8 cellular contexts compared by ENCODE assay signal in the genomic region with DNA sequence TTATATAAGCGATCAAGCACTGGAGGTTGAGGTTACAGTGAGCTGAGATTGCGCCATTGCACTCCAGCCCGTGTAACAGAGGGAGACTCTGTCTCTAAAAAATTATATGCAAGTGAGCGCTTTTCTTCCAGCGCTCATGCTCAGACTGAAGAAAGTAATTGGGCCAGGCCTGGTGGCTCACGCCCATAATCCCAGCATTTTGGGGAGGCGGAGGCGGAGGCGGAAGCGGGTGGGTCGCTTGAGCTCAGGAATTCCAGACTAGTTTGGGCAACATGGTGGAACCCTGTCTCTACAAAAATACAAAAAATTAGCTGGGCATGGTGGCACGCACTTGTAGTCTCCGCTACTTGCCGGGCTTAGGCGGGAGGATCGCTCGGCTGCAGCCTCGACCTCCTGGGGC.
DNase-seq lines count a peak whose midpoint lies in the region; ATAC-seq and TF ChIP-seq lines count a peak whose summit lies in the region.
"Not testable (repeated sequence)": the region's sequence is repeated elsewhere in the genome, so short reads cannot be mapped to it uniquely, and the experiment has no call there.

No MANE protein-coding gene starts in this region.

- H3K4me1 ChIP-seq in GM23338 (ENCODE audit: insufficient read depth), result not testable (repeated sequence)

- POLR2A ChIA-PET in activated B cell treated with CpG ODN at 0.5 μM for 24 hours (lab: Charles Lee), result interaction anchor here (1.7 to 2.7 kb wide), 3 partner anchors 156 to 243 kb away, joined by 8 to 26 read pairs (median 13); partner anchors contain the start of genes PDE5A and USP53
- POLR2A ChIA-PET in MCF 10A (lab: Yijun Ruan, JAX), result not testable (repeated sequence)

- H3K4me3 Mint-ChIP-seq in GM23338 (peak overlapping the region; percentile 92), activated B cell treated with CpG ODN at 0.5 μM for 24 hours (peak overlapping the region; percentile 69), MCF 10A (ENCODE audit: unreplicated experiment) (peak overlapping the region; percentile 85), memory B cell (peak overlapping the region; percentile 73)

- BruUV-seq in MCF 10A (replicated peaks; lab: Mats Ljungman, UMichigan), result not testable (repeated sequence)

- H3K27me3 Mint-ChIP-seq in GM23338 (ENCODE audit: insufficient read depth, low read depth, poor library complexity); activated B cell treated with CpG ODN at 0.5 μM for 24 hours; MCF 10A (ENCODE audit: insufficient read depth, unreplicated experiment); memory B cell: not testable (repeated sequence)

- intact Hi-C loops in activated B cell treated with CpG ODN at 0.5 μM for 24 hours (cut with micrococcal nuclease), result loop anchor here (2.0 to 10.0 kb wide), 2 partner anchors 413 to 861 kb away; no protein-coding TSS in a partner anchor
- intact Hi-C loops in MCF 10A (cut with micrococcal nuclease), result loop anchor here (10.0 kb wide), 1 partner anchor 241 kb away; the partner anchor contains the start of gene USP53

- TF ChIP-seq CTCF in GM23338 (conservative IDR thresholded peaks at IDR 0.05; ENCODE audit: low read depth in 2 of 2); activated B cell treated with CpG ODN at 0.5 μM for 24 hours (IDR thresholded peaks at IDR 0.05); MCF 10A (IDR thresholded peaks at IDR 0.05; ENCODE audit: unreplicated experiment); foreskin fibroblast (IDR thresholded peaks at IDR 0.05; ENCODE audit: low read depth, low read length): not testable (repeated sequence)

- not testable (repeated sequence) for H3K36me3 Mint-ChIP-seq in GM23338 (ENCODE audit: low read depth); memory B cell
- H3K36me3 Mint-ChIP-seq in activated B cell treated with CpG ODN at 0.5 μM for 24 hours (ENCODE audit: low read depth) (peaks cover 13% of the 10 kb centered on the region), MCF 10A (ENCODE audit: insufficient read depth, unreplicated experiment) (peaks cover 14% of the 10 kb centered on the region)

- CTCF ChIA-PET in activated B cell treated with CpG ODN at 0.5 μM for 24 hours (lab: Charles Lee), result not testable (repeated sequence)
- CTCF ChIA-PET in MCF 10A (lab: Yijun Ruan, JAX), result interaction anchor here (0.6 to 0.9 kb wide), 2 partner anchors 38 to 142 kb away, joined by 3 to 4 read pairs; no protein-coding TSS in a partner anchor

- H3K27ac Mint-ChIP-seq in GM23338, result peak overlapping the region; percentile 93
- not testable (repeated sequence) for H3K27ac Mint-ChIP-seq in activated B cell treated with CpG ODN at 0.5 μM for 24 hours; MCF 10A (ENCODE audit: low read depth, unreplicated experiment); memory B cell

- not testable (repeated sequence) for H3K27me3 ChIP-seq in GM23338 (ENCODE audit: insufficient read depth)

- H3K4me3 ChIP-seq in GM23338 (peak overlapping the region; percentile 93), foreskin fibroblast (ENCODE audit: low read depth in 1 of 2, low read length in 2 of 2) (peak overlapping the region; percentile 35 to 50), skeletal muscle cell (ENCODE audit: low read depth, low read length) (peak overlapping the region; percentile 34)

- not testable (repeated sequence) for H3K27ac ChIP-seq in GM23338 (ENCODE audit: low read depth)

- not testable (repeated sequence) for H3F3A ChIP-seq in GM23338 (replicated peaks; ENCODE audit: low read depth)

- not testable (repeated sequence) for H3K36me3 ChIP-seq in GM23338 (ENCODE audit: insufficient read depth)

- H3K79me2 ChIP-seq in GM23338 (replicated peaks; ENCODE audit: insufficient read depth), result peaks cover 36% of the 10 kb centered on the region

- peak overlapping the region; percentile 81 for H3K4me2 ChIP-seq in GM23338

- not testable (repeated sequence) for H3K4me1 Mint-ChIP-seq in GM23338; MCF 10A (ENCODE audit: insufficient read depth, unreplicated experiment); memory B cell
- H3K4me1 Mint-ChIP-seq in activated B cell treated with CpG ODN at 0.5 μM for 24 hours, result peaks cover 16% of the 10 kb centered on the region

- ATAC-seq in GM23338; activated B cell treated with CpG ODN at 0.5 μM for 24 hours (ENCODE audit: low read depth); memory B cell (ENCODE audit: low read depth): not testable (repeated sequence)

- H2AFZ ChIP-seq in GM23338, result not testable (repeated sequence)

- not testable (repeated sequence) for H3K9me2 ChIP-seq in GM23338 (ENCODE audit: insufficient read depth)

- not testable (repeated sequence) for H3K9me3 Mint-ChIP-seq in GM23338; activated B cell treated with CpG ODN at 0.5 μM for 24 hours; MCF 10A (ENCODE audit: unreplicated experiment); memory B cell

- DNase-seq in Ammon's horn (ENCODE audit: low spot score), result peak; percentile 47
- not testable (repeated sequence) for DNase-seq in GM23338 (ENCODE audit: low spot score); activated B cell treated with CpG ODN at 0.5 μM for 24 hours; MCF 10A (ENCODE audit: unreplicated experiment); memory B cell (ENCODE audit: low spot score in 2 of 2)
- DNase-seq in NCI-H69 (lab: John Stamatoyannopoulos, UW), result peak; percentile 70
- DNase-seq in foreskin fibroblast, result peak in 1 of 2 donors; percentile 40
- DNase-seq in skeletal muscle cell (ENCODE audit: low read depth), result peak; percentile 3

- not testable (repeated sequence) for H4K20me1 ChIP-seq in GM23338 (replicated peaks; ENCODE audit: insufficient read depth)

Comparison
In these comparisons a context has a peak if more than half of its experiments do, and no peak if none do; other contexts are left out.
1. H3K4me3 ChIP-seq: peak in every context shown above with its lines; median percentile 93 in GM23338; 42 in foreskin fibroblast; 34 in skeletal muscle cell.